ENCODE assay signal across 18 cellular contexts in the genomic region with DNA sequence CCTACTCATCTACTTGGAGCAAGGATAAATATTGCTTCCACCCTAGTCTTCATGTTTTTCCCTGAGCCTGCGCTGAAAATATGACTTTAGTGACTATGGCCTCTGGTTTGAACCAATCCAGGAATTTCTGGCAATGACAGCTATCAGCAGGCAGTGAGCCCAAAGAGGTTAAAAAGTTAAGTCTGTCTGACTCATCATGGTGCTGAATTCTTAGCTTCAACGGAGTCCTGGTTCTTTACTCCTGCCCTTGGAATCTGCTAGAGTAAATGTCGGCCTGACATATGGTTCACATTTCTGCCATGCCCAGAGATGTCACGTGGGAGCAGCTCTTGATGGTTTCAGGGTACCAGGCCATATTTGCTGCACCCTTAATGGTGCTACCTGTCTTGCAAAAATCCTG.
DNase-seq lines count a peak whose midpoint lies in the region; ATAC-seq and TF ChIP-seq lines count a peak whose summit lies in the region.
"Had no signal": no experiment of that assay in that cellular context is flagged by ENCODE, and none has a peak within 500 bp of the region (broad histone marks: within the 10 kb centered on the region; RNA-seq: fewer than 3 reads in every experiment).

No MANE protein-coding gene starts in this region.

- H3K4me3 ChIP-seq in hepatocyte: no peak overlapping the region
- H3K4me3 ChIP-seq: left lung had no signal

- H4K20me1 ChIP-seq in hepatocyte (ENCODE audit: insufficient read depth, poor library complexity, severe bottlenecking): no peaks in the 10 kb centered on the region

- no peak for ATAC-seq in HG03469 (IDR thresholded peaks at IDR 0.05; ENCODE audit: unreplicated experiment)
- no peak for ATAC-seq in HG03095 (IDR thresholded peaks at IDR 0.05; ENCODE audit: unreplicated experiment)
- ATAC-seq: left lung had no signal

- peaks cover 11% of the 10 kb centered on the region for H3K4me1 Mint-ChIP-seq in progenitor cell of endocrine pancreas (ENCODE audit: low read depth)
- H3K4me1 Mint-ChIP-seq: activated CD4-positive, alpha-beta T cell treated with anti-CD3 and anti-CD28 coated beads, Interleukin-2, amount 10 ng/mL, durations not matched to agents 7 days and 5 days; activated naive CD8-positive, alpha-beta T cell treated with anti-CD3 and anti-CD28 coated beads for 36 hours; naive B cell had no signal

- DNase-seq in AG08396 (ENCODE audit: low spot score) (peak; percentile 10), HT1080 (ENCODE audit: low read depth) (peak; percentile 68), astrocyte of the hippocampus (ENCODE audit: low read depth, low spot score) (peak; percentile 74), hepatocyte (ENCODE audit: low spot score) (peak; percentile 25), HuH-7.5 (ENCODE audit: low spot score) (no peak), progenitor cell of endocrine pancreas (ENCODE audit: low spot score, unreplicated experiment) (no peak)
- DNase-seq: activated CD4-positive, alpha-beta T cell treated with anti-CD3 and anti-CD28 coated beads, Interleukin-2, amount 10 ng/mL, durations not matched to agents 7 days and 5 days; activated naive CD8-positive, alpha-beta T cell treated with anti-CD3 and anti-CD28 coated beads for 36 hours; Calu3; left lung; naive B cell; NCI-H187; NCI-H526; posterior cingulate gyrus; stimulated activated CD4-positive, alpha-beta T cell treated with anti-CD3 and anti-CD28 coated beads, Interleukin-15, amount 100 ng/mL, for 24 hours had no signal

- no peak overlapping the region for H2AFZ ChIP-seq in hepatocyte

- peaks cover 8% of the 10 kb centered on the region for H3K27me3 Mint-ChIP-seq in progenitor cell of endocrine pancreas
- H3K27me3 Mint-ChIP-seq: naive B cell; stimulated activated naive CD8-positive, alpha-beta T cell treated with anti-CD3 and anti-CD28 coated beads, Interleukin-15, Interleukin-2, amounts not matched to agents 100 ng/mL and 50 ng/mL, for 24 hours had no signal

- WGBS in hepatocyte (ENCODE audit: low lambda C conversion rate, missing lambda C conversion rate): 47% methylated on average over 4 of the region's 4 CpGs

- no peak overlapping the region for H3K27ac Mint-ChIP-seq in progenitor cell of endocrine pancreas
- H3K27ac Mint-ChIP-seq: activated CD4-positive, alpha-beta T cell treated with anti-CD3 and anti-CD28 coated beads, Interleukin-2, amount 10 ng/mL, durations not matched to agents 7 days and 5 days; activated naive CD8-positive, alpha-beta T cell treated with anti-CD3 and anti-CD28 coated beads for 36 hours; naive B cell; stimulated activated naive CD8-positive, alpha-beta T cell treated with anti-CD3 and anti-CD28 coated beads, Interleukin-15, Interleukin-2, amounts not matched to agents 100 ng/mL and 50 ng/mL, for 24 hours had no signal

- TF ChIP-seq CTCF in hepatocyte (IDR thresholded peaks at IDR 0.05; ENCODE audit: poor library complexity): no peak
- no peak for TF ChIP-seq CTCF in progenitor cell of endocrine pancreas (IDR thresholded peaks at IDR 0.05; ENCODE audit: unreplicated experiment)

- H3K36me3 ChIP-seq in hepatocyte (replicated peaks; ENCODE audit: insufficient read depth, low read depth): no peaks in the 10 kb centered on the region
- H3K36me3 ChIP-seq: left lung had no signal

- no peaks in the 10 kb centered on the region for H3K9me2 ChIP-seq in hepatocyte (replicated peaks; ENCODE audit: insufficient read depth)

- H3K27me3 ChIP-seq in hepatocyte: no peaks in the 10 kb centered on the region
- H3K27me3 ChIP-seq: left lung had no signal

- H3K9me3 Mint-ChIP-seq in progenitor cell of endocrine pancreas (ENCODE audit: low read depth): no peaks in the 10 kb centered on the region
- H3K9me3 Mint-ChIP-seq: activated CD4-positive, alpha-beta T cell treated with anti-CD3 and anti-CD28 coated beads, Interleukin-2, amount 10 ng/mL, durations not matched to agents 7 days and 5 days; activated naive CD8-positive, alpha-beta T cell treated with anti-CD3 and anti-CD28 coated beads for 36 hours; naive B cell; stimulated activated naive CD8-positive, alpha-beta T cell treated with anti-CD3 and anti-CD28 coated beads, Interleukin-15, Interleukin-2, amounts not matched to agents 100 ng/mL and 50 ng/mL, for 24 hours had no signal

- no peak overlapping the region for H3K27ac ChIP-seq in hepatocyte
- H3K27ac ChIP-seq: left lung had no signal

- H3K4me3 Mint-ChIP-seq in progenitor cell of endocrine pancreas (ENCODE audit: low read depth): no peak overlapping the region
- H3K4me3 Mint-ChIP-seq: activated CD4-positive, alpha-beta T cell treated with anti-CD3 and anti-CD28 coated beads, Interleukin-2, amount 10 ng/mL, durations not matched to agents 7 days and 5 days; activated naive CD8-positive, alpha-beta T cell treated with anti-CD3 and anti-CD28 coated beads for 36 hours; naive B cell; stimulated activated naive CD8-positive, alpha-beta T cell treated with anti-CD3 and anti-CD28 coated beads, Interleukin-15, Interleukin-2, amounts not matched to agents 100 ng/mL and 50 ng/mL, for 24 hours had no signal

- H3K79me2 ChIP-seq in hepatocyte: no peaks in the 10 kb centered on the region

- no peaks in the 10 kb centered on the region for H3K4me1 ChIP-seq in hepatocyte (ENCODE audit: insufficient read depth)
- H3K4me1 ChIP-seq: left lung had no signal

- no peak overlapping the region for H3K4me2 ChIP-seq in hepatocyte

- H3K36me3 Mint-ChIP-seq in progenitor cell of endocrine pancreas (ENCODE audit: insufficient read depth): no peaks in the 10 kb centered on the region
- H3K36me3 Mint-ChIP-seq: activated naive CD8-positive, alpha-beta T cell treated with anti-CD3 and anti-CD28 coated beads for 36 hours; naive B cell had no signal

- no peaks in the 10 kb centered on the region for H3K9me3 ChIP-seq in hepatocyte (ENCODE audit: low read depth)
- H3K9me3 ChIP-seq: left lung had no signal

Comparison
In these comparisons a context has a peak if more than half of its experiments do, and no peak if none do; other contexts are left out.
1. DNase-seq: peak in AG08396 (single experiment), HT1080 (single experiment), astrocyte of the hippocampus (single experiment) and hepatocyte (single experiment); none in HuH-7.5 (single experiment) and progenitor cell of endocrine pancreas (single experiment).